ENCODE assay signal across 9 cellular contexts in genomic region chr10:51244739-51245138, GRCh38.
DNase-seq lines count a peak whose midpoint lies in the region; ATAC-seq and TF ChIP-seq lines count a peak whose summit lies in the region.
"Had no signal": no experiment of that assay in that cellular context is flagged by ENCODE, and none has a peak within 500 bp of the region (broad histone marks: within the 10 kb centered on the region; RNA-seq: fewer than 3 reads in every experiment).

No MANE protein-coding gene starts in this region.

- ATAC-seq in SK-N-SH treated with all-trans-retinoic acid at 6 μM for 48 hours, result peak; percentile 92
- no peak for ATAC-seq in HG02884 (IDR thresholded peaks at IDR 0.05; ENCODE audit: unreplicated experiment)

- TF ChIP-seq CTCF in BJ (IDR thresholded peaks at IDR 0.05; ENCODE audit: insufficient read depth, low read depth, low read length), result no peak
- no peak for TF ChIP-seq CTCF in dorsolateral prefrontal cortex (IDR thresholded peaks at IDR 0.05 in 54 of 56, conservative IDR thresholded peaks at IDR 0.05 in 2 of 56; ENCODE audit: low read depth in 1 of 56, partially characterized antibody in 56 of 56)

- no peaks in the 10 kb centered on the region for H3K9me3 ChIP-seq in neuron (ENCODE audit: low read length)

- H2AFZ ChIP-seq in neuron (ENCODE audit: low read depth, low read length), result peak overlapping the region; percentile 49

- CTCF ChIA-PET in BJ (lab: Yijun Ruan, JAX), result no interaction called here

- POLR2A ChIA-PET in BJ (lab: Charles Lee), result no interaction called here

- no peaks in the 10 kb centered on the region for H3K27me3 ChIP-seq in BJ (ENCODE audit: control insufficient read depth, insufficient read depth, low read length)
- no peaks in the 10 kb centered on the region for H3K27me3 ChIP-seq in neuron (ENCODE audit: insufficient read depth, low read length)
- H3K27me3 ChIP-seq in dorsolateral prefrontal cortex, result no peaks in the 10 kb centered on the region

- intact Hi-C loops in dorsolateral prefrontal cortex (cut with DNase I), result no loop called here

- peak overlapping the region in 1 of 59 donors; percentile 2 for H3K27ac ChIP-seq in dorsolateral prefrontal cortex

- H3K4me3 ChIP-seq in BJ (ENCODE audit: low read depth, low read length), result no peak overlapping the region
- H3K4me3 ChIP-seq in neuron (ENCODE audit: low read length), result peak overlapping the region; percentile 42
- H3K4me3 ChIP-seq in dorsolateral prefrontal cortex, result peak overlapping the region in 3 of 59 donors; percentile 9 to 12 (median 11)

- peaks cover 64% of the 10 kb centered on the region for H3K4me1 ChIP-seq in neuron (ENCODE audit: insufficient read depth, low read length)

- DNase-seq in BJ (ENCODE audit: low read depth), result peak; percentile 80
- DNase-seq in glomerular endothelial cell (ENCODE audit: extremely low read depth, low read depth, low spot score), result peak; percentile 45
- no peak for DNase-seq in SHP77 (lab: John Stamatoyannopoulos, UW)
- no peak for DNase-seq in dorsolateral prefrontal cortex
- DNase-seq in hippocampal formation (lab: John Stamatoyannopoulos, UW), result no peak
- DNase-seq: activated CD4-positive, alpha-beta memory T cell treated with anti-CD3 and anti-CD28 coated beads, Interleukin-2, amount 10 ng/mL, durations not matched to agents 7 days and 5 days had no signal

- H3K36me3 ChIP-seq in BJ (ENCODE audit: control insufficient read depth, insufficient read depth, low read length), result no peaks in the 10 kb centered on the region
- no peaks in the 10 kb centered on the region for H3K36me3 ChIP-seq in neuron (ENCODE audit: insufficient read depth, low read length)

TF ChIP-seq in SK-N-SH treated with all-trans-retinoic acid at 6 μM for 48 hours, 23 proteins besides CTCF, POLR2A, EP300 and RAD21:
- TF ChIP-seq ISL1 (CRISPR knock-in tag; IDR thresholded peaks at IDR 0.05) (peak; percentile 74), TSHZ2 (CRISPR knock-in tag; IDR thresholded peaks at IDR 0.05) (0 out of 2 replicates have a peak, but pooled peaks have one; percentile 42), GLIS3 (CRISPR knock-in tag; IDR thresholded peaks at IDR 0.05) (no peak), ZC3H10 (CRISPR knock-in tag; IDR thresholded peaks at IDR 0.05) (no peak)

Comparison
In these comparisons a context has a peak if more than half of its experiments do, and no peak if none do; other contexts are left out.
1. DNase-seq: peak in BJ (single experiment) and glomerular endothelial cell (single experiment); none in SHP77 (0 of 2), dorsolateral prefrontal cortex (0 of 10) and hippocampal formation (0 of 2).